ENCODE assay signal across 17 cellular contexts in the genomic region with DNA sequence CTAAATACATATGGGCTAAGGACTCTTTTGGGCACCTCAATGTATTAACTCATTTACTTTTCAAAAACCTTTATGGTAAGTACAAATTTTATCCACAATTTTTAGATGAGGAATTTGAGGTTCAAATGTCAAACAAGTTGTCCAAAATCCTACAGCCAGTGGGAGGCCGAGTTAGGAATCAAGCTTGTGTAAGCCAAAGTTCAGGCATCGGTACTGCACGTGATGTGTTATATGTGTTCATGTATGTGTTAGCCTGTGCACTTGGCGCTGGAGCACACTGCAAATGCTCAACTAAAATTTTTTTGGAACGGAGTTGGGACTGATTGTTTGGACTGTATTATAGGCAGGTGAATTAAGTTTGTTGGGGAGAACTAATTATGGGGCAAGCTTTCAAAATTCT. TPM values are rescaled to one million over a fixed set of nuclear protein-coding genes. Genes with fewer than 3 reads are reported as not detected.
DNase-seq lines count a peak whose midpoint lies in the region; ATAC-seq and TF ChIP-seq lines count a peak whose summit lies in the region.
"Had no signal": no experiment of that assay in that cellular context is flagged by ENCODE, and none has a peak within 500 bp of the region (broad histone marks: within the 10 kb centered on the region; RNA-seq: fewer than 3 reads in every experiment).

No MANE protein-coding gene starts in this region.

- 74 to 75% methylated on average over 5 of the region's 5 CpGs for WGBS in upper lobe of left lung, 2 donors

- intact Hi-C loops in Calu3 (cut with micrococcal nuclease; ENCODE audit: unreplicated experiment), result no loop called here
- intact Hi-C loops in colonic mucosa (cut with DNase I), result no loop called here

- peak overlapping the region; percentile 75 for H3K27ac ChIP-seq in colonic mucosa
- peak overlapping the region; percentile 84 to 88 for H3K27ac ChIP-seq in mucosa of rectum (ENCODE audit: low read depth in 2 of 2, low read length in 2 of 2)
- peak overlapping the region; percentile 0 to 59 (median 30) for H3K27ac ChIP-seq in upper lobe of left lung
- H3K27ac ChIP-seq: SJCRH30 had no signal

- CTCF ChIA-PET in Calu3 (lab: Charles Lee), result interaction anchor here (0.6 kb wide), 1 partner anchor 21 kb away, joined by 5 read pairs; no protein-coding TSS in a partner anchor

- peak overlapping the region; percentile 66 for H3K27ac Mint-ChIP-seq in Calu3 (ENCODE audit: unreplicated experiment)

- no peak overlapping the region for H3K9ac ChIP-seq in colonic mucosa (ENCODE audit: low read depth in 2 of 2, low read length in 2 of 2)
- H3K9ac ChIP-seq in mucosa of rectum (ENCODE audit: low read depth in 1 of 2, low read length in 2 of 2), result no peak overlapping the region

- peaks cover 45% of the 10 kb centered on the region for H3K4me1 Mint-ChIP-seq in Calu3 (ENCODE audit: low read depth, unreplicated experiment)

- no peaks in the 10 kb centered on the region for H3K9me3 Mint-ChIP-seq in Calu3 (ENCODE audit: low read depth, unreplicated experiment)

- DNase-seq in Calu3 (no peak), colonic mucosa (no peak), upper lobe of left lung (no peak), H7 (no peak)
- DNase-seq: GDM1, Kasumi-1, MG63, NCI-H1048, NCI-H1436, NCI-H1930, NCI-H226, NCI-H524 treated with DMSO at 0.1 percent for 48 hours, SJCRH30 had no signal

- TF ChIP-seq POLR2A in upper lobe of left lung (IDR thresholded peaks at IDR 0.05) (no peak), GM18505 (IDR thresholded peaks at IDR 0.05; ENCODE audit: borderline replicate concordance, extremely low read depth, insufficient read depth, insufficient read length) (no peak)

- H3K9me3 ChIP-seq in colonic mucosa, result no peaks in the 10 kb centered on the region
- no peaks in the 10 kb centered on the region for H3K9me3 ChIP-seq in mucosa of rectum (ENCODE audit: control insufficient read depth in 2 of 2, low read length in 2 of 2)
- no peaks in the 10 kb centered on the region for H3K9me3 ChIP-seq in upper lobe of left lung
- H3K9me3 ChIP-seq: MG63, SJCRH30 had no signal

- H3K36me3 Mint-ChIP-seq in Calu3 (ENCODE audit: insufficient read depth, unreplicated experiment), result peaks cover 44% of the 10 kb centered on the region

- H3K4me3 ChIP-seq in colonic mucosa (no peak overlapping the region), mucosa of rectum (ENCODE audit: low read length in 2 of 2) (no peak overlapping the region), upper lobe of left lung (no peak overlapping the region), H7 (ENCODE audit: insufficient read depth, low read depth, low read length) (no peak overlapping the region)
- H3K4me3 ChIP-seq: MG63, SJCRH30 had no signal

- TF ChIP-seq EP300 in upper lobe of left lung (IDR thresholded peaks at IDR 0.05), result no peak

- peak in 1 of 2 donors; percentile 60 for ATAC-seq in upper lobe of left lung (ENCODE audit: low FRiP score in 2 of 2)
- ATAC-seq in GM21360 (IDR thresholded peaks at IDR 0.05; ENCODE audit: unreplicated experiment), result no peak
- ATAC-seq in GM18505 (IDR thresholded peaks at IDR 0.05; ENCODE audit: unreplicated experiment), result no peak
- ATAC-seq: HCT116 had no signal

- TF ChIP-seq CTCF in Calu3 (IDR thresholded peaks at IDR 0.05; ENCODE audit: unreplicated experiment) (no peak), colonic mucosa (IDR thresholded peaks at IDR 0.05) (no peak), upper lobe of left lung (IDR thresholded peaks at IDR 0.05) (no peak)

- peaks cover 30% of the 10 kb centered on the region for H3K4me1 ChIP-seq in colonic mucosa
- peaks cover 24 to 37% of the 10 kb centered on the region in 2 donors for H3K4me1 ChIP-seq in mucosa of rectum (ENCODE audit: control insufficient read depth in 2 of 2, insufficient read depth in 2 of 2, low read length in 2 of 2)
- peaks cover 7 to 57% (median 27%) of the 10 kb centered on the region in 4 donors for H3K4me1 ChIP-seq in upper lobe of left lung

- H3K36me3 ChIP-seq in colonic mucosa (no peaks in the 10 kb centered on the region), mucosa of rectum (ENCODE audit: control insufficient read depth in 2 of 2, insufficient read depth in 2 of 2, low read length in 2 of 2) (peaks cover 10 to 12% of the 10 kb centered on the region in 2 donors), upper lobe of left lung (no peaks in the 10 kb centered on the region), H7 (replicated peaks; ENCODE audit: control insufficient read depth, insufficient read depth, low read length) (peaks cover 9% of the 10 kb centered on the region)

- no peaks in the 10 kb centered on the region for H3K27me3 ChIP-seq in colonic mucosa
- no peaks in the 10 kb centered on the region for H3K27me3 ChIP-seq in mucosa of rectum (ENCODE audit: control insufficient read depth in 2 of 2, insufficient read depth in 2 of 2, low read length in 2 of 2)
- no peaks in the 10 kb centered on the region for H3K27me3 ChIP-seq in upper lobe of left lung
- H3K27me3 ChIP-seq in H7 (ENCODE audit: control insufficient read depth, insufficient read depth, low read length), result no peaks in the 10 kb centered on the region
- H3K27me3 ChIP-seq: MG63, SJCRH30 had no signal

- TSS peak; percentile 30 for BruUV-seq in Calu3 (replicated peaks; lab: Mats Ljungman, UMichigan)

- H3K27me3 Mint-ChIP-seq in Calu3 (ENCODE audit: unreplicated experiment), result no peaks in the 10 kb centered on the region

- peak overlapping the region; percentile 28 for H3K4me3 Mint-ChIP-seq in Calu3 (ENCODE audit: low read depth, unreplicated experiment)

RNA-seq across cellular contexts. Expression of a gene that starts 22.7 kb away (rescaled TPM):
- 56.5 and 79.4 TPM in 2 replicates for total RNA-seq in Calu3 (2022)
- total RNA-seq in colonic mucosa, result 100 to 1,000 TPM; 162 to 396 TPM
- total RNA-seq in upper lobe of left lung, result 10 to 100 TPM; 29.0 to 98.8 (median 39.7) TPM
- 10.7 and 16.2 TPM in 2 replicates for total RNA-seq in H7 (2014; rRNA removed; shearing (Covaris generic))

Comparison
In these comparisons a context has a peak if more than half of its experiments do, and no peak if none do; other contexts are left out.
1. H3K27ac ChIP-seq: peak in every context shown above with its lines; median percentile 86 in mucosa of rectum; 75 in colonic mucosa; 30 in upper lobe of left lung.